In genomic region chr17:72706396-72706981, GRCh38 we compare ENCODE assay signal across 15 cellular contexts.
DNase-seq lines count a peak whose midpoint lies in the region; ATAC-seq and TF ChIP-seq lines count a peak whose summit lies in the region.
"Had no signal": no experiment of that assay in that cellular context is flagged by ENCODE, and none has a peak within 500 bp of the region (broad histone marks: within the 10 kb centered on the region; RNA-seq: fewer than 3 reads in every experiment).

No MANE protein-coding gene starts in this region.

- H3K56ac ChIP-seq in IMR-90 (ENCODE audit: extremely low read depth, insufficient read depth, low read length) = no peak overlapping the region

- BruUV-seq in IMR-90 (replicated peaks; lab: Mats Ljungman, UMichigan) = no TSS peak

- peaks cover 3% of the 10 kb centered on the region; the same call in 1 of the 2 replicates for H3K9me1 ChIP-seq in IMR-90 (ENCODE audit: insufficient read depth, low read length)

- in situ Hi-C loops in IMR-90 (cut with MboI; ENCODE audit: low sequenced_read_pairs) = no loop called here

- H3K36me3 Mint-ChIP-seq in activated CD4-positive, alpha-beta memory T cell treated with anti-CD3 and anti-CD28 coated beads, Interleukin-2, amount 10 ng/mL, durations not matched to agents 7 days and 5 days (ENCODE audit: low read depth) = peaks cover 42% of the 10 kb centered on the region
- peaks cover 19% of the 10 kb centered on the region for H3K36me3 Mint-ChIP-seq in activated CD4-positive, alpha-beta memory T cell treated with anti-CD3 and anti-CD28 coated beads for 36 hours
- peaks cover 5% of the 10 kb centered on the region for H3K36me3 Mint-ChIP-seq in stimulated activated effector memory CD8-positive, alpha-beta T cell treated with anti-CD3 and anti-CD28 coated beads, Interleukin-12 subunit alpha, Interleukin-12 subunit beta, amount 100 ng/mL, for 72 hours

- H4K5ac ChIP-seq in IMR-90 (ENCODE audit: low read depth, low read length) = no peak overlapping the region

- H3K27ac Mint-ChIP-seq in activated CD4-positive, alpha-beta memory T cell treated with anti-CD3 and anti-CD28 coated beads, Interleukin-2, amount 10 ng/mL, durations not matched to agents 7 days and 5 days = peak overlapping the region; percentile 85
- no peak overlapping the region for H3K27ac Mint-ChIP-seq in activated CD4-positive, alpha-beta memory T cell treated with anti-CD3 and anti-CD28 coated beads for 36 hours
- peak overlapping the region; percentile 60 for H3K27ac Mint-ChIP-seq in stimulated activated effector memory CD8-positive, alpha-beta T cell treated with anti-CD3 and anti-CD28 coated beads, Interleukin-12 subunit alpha, Interleukin-12 subunit beta, amount 100 ng/mL, for 72 hours
- H3K27ac Mint-ChIP-seq: activated B cell treated with CpG ODN at 0.5 μM for 24 hours had no signal

- no peaks in the 10 kb centered on the region for H4K20me1 ChIP-seq in IMR-90 (ENCODE audit: insufficient read depth, low read length)

- no CpG with 5 or more reads among the region's 3 CpGs for WGBS in IMR-90 (ENCODE audit: extremely low coverage in 2 of 2, insufficient read length in 1 of 2), 2 experiments

- H3K9ac ChIP-seq in IMR-90 (ENCODE audit: low read depth, low read length) = no peak overlapping the region

- no peak overlapping the region for H3K4ac ChIP-seq in IMR-90 (ENCODE audit: low read depth, low read length)

- no peak overlapping the region for H3K4me3 ChIP-seq in IMR-90 (ENCODE audit: insufficient read depth, low read depth, low read length)
- H3K4me3 ChIP-seq: body of pancreas, lower lobe of right lung had no signal

- no peaks in the 10 kb centered on the region for H3K27me3 ChIP-seq in IMR-90 (ENCODE audit: control insufficient read depth, insufficient read depth, low read length)
- H3K27me3 ChIP-seq: body of pancreas had no signal

- no peak for DNase-seq in activated CD4-positive, alpha-beta memory T cell treated with anti-CD3 and anti-CD28 coated beads, Interleukin-2, amount 10 ng/mL, durations not matched to agents 7 days and 5 days
- no peak for DNase-seq in activated CD4-positive, alpha-beta memory T cell treated with anti-CD3 and anti-CD28 coated beads for 36 hours
- DNase-seq in IMR-90 (no peak), epithelial cell of prostate (ENCODE audit: low read depth, low spot score) (peak; percentile 46), retina (no peak)
- DNase-seq in stimulated activated effector memory CD8-positive, alpha-beta T cell treated with anti-CD3 and anti-CD28 coated beads, Interleukin-12 subunit alpha, Interleukin-12 subunit beta, amount 100 ng/mL, for 72 hours (ENCODE audit: low spot score in 2 of 2) = no peak
- DNase-seq in stimulated activated naive CD4-positive, alpha-beta T cell (lab: John Stamatoyannopoulos, UW) = no peak
- DNase-seq: activated B cell treated with CpG ODN at 0.5 μM for 24 hours; activated naive CD4-positive, alpha-beta T cell treated with Interleukin-2 at 50 U/mL for 16 hours; body of pancreas; lower lobe of right lung; NCI-H1694 treated with DMSO at 0.1 percent for 48 hours; NCI-H446; stimulated activated naive CD4-positive, alpha-beta T cell treated with Interleukin-2 at 50 U/mL for 16 hours had no signal

- H3K9me3 Mint-ChIP-seq in activated CD4-positive, alpha-beta memory T cell treated with anti-CD3 and anti-CD28 coated beads, Interleukin-2, amount 10 ng/mL, durations not matched to agents 7 days and 5 days = peaks cover 22% of the 10 kb centered on the region
- peaks cover 13% of the 10 kb centered on the region for H3K9me3 Mint-ChIP-seq in activated CD4-positive, alpha-beta memory T cell treated with anti-CD3 and anti-CD28 coated beads for 36 hours
- H3K9me3 Mint-ChIP-seq in stimulated activated effector memory CD8-positive, alpha-beta T cell treated with anti-CD3 and anti-CD28 coated beads, Interleukin-12 subunit alpha, Interleukin-12 subunit beta, amount 100 ng/mL, for 72 hours = peaks cover 5% of the 10 kb centered on the region

- H4K91ac ChIP-seq in IMR-90 (ENCODE audit: insufficient read depth, low read depth, low read length) = no peak overlapping the region

- CTCF ChIA-PET in activated CD4-positive, alpha-beta memory T cell treated with anti-CD3 and anti-CD28 coated beads, Interleukin-2, amount 10 ng/mL, durations not matched to agents 7 days and 5 days (lab: Charles Lee) = interaction anchor here (0.9 to 1.6 kb wide), 2 partner anchors 18 to 21 kb away, joined by 6 read pairs; no protein-coding TSS in a partner anchor
- CTCF ChIA-PET in activated CD4-positive, alpha-beta memory T cell treated with anti-CD3 and anti-CD28 coated beads for 36 hours (lab: Charles Lee) = interaction anchor here (1.1 to 1.7 kb wide), 2 partner anchors 13 to 19 kb away, joined by 4 to 9 read pairs; no protein-coding TSS in a partner anchor
- CTCF ChIA-PET in IMR-90 (lab: Yijun Ruan, JAX) = interaction anchor here (0.6 kb wide), 1 partner anchor 64 kb away, joined by 3 read pairs; no protein-coding TSS in a partner anchor

- POLR2A ChIA-PET in activated CD4-positive, alpha-beta memory T cell treated with anti-CD3 and anti-CD28 coated beads, Interleukin-2, amount 10 ng/mL, durations not matched to agents 7 days and 5 days (lab: Charles Lee) = interaction anchor here (1.2 to 2.9 kb wide), 5 partner anchors 13 to 114 kb away, joined by 3 to 18 read pairs (median 7); no protein-coding TSS in a partner anchor
- POLR2A ChIA-PET in activated CD4-positive, alpha-beta memory T cell treated with anti-CD3 and anti-CD28 coated beads for 36 hours (lab: Charles Lee) = interaction anchor here (1.0 kb wide), 1 partner anchor 21 kb away, joined by 3 read pairs; no protein-coding TSS in a partner anchor
- POLR2A ChIA-PET in IMR-90 (lab: Charles Lee; ENCODE audit: unreplicated experiment) = no interaction called here

- no peak overlapping the region for H2BK15ac ChIP-seq in IMR-90 (ENCODE audit: low read depth, low read length)

- dilution Hi-C loops in IMR-90 (cut with HindIII; ENCODE audit: low sequenced_read_pairs, unreplicated experiment) = no loop called here

- no peak overlapping the region for H2BK20ac ChIP-seq in IMR-90 (ENCODE audit: low read depth, low read length)

- H3K27me3 Mint-ChIP-seq in activated CD4-positive, alpha-beta memory T cell treated with anti-CD3 and anti-CD28 coated beads, Interleukin-2, amount 10 ng/mL, durations not matched to agents 7 days and 5 days = no peaks in the 10 kb centered on the region
- no peaks in the 10 kb centered on the region for H3K27me3 Mint-ChIP-seq in activated CD4-positive, alpha-beta memory T cell treated with anti-CD3 and anti-CD28 coated beads for 36 hours
- H3K27me3 Mint-ChIP-seq: activated B cell treated with CpG ODN at 0.5 μM for 24 hours had no signal

- no peaks in the 10 kb centered on the region for H3K79me1 ChIP-seq in IMR-90 (ENCODE audit: low read depth in 1 of 2, low read length in 2 of 2)

- H3K4me3 Mint-ChIP-seq in activated CD4-positive, alpha-beta memory T cell treated with anti-CD3 and anti-CD28 coated beads, Interleukin-2, amount 10 ng/mL, durations not matched to agents 7 days and 5 days = no peak overlapping the region
- H3K4me3 Mint-ChIP-seq in activated CD4-positive, alpha-beta memory T cell treated with anti-CD3 and anti-CD28 coated beads for 36 hours = no peak overlapping the region
- H3K4me3 Mint-ChIP-seq in stimulated activated effector memory CD8-positive, alpha-beta T cell treated with anti-CD3 and anti-CD28 coated beads, Interleukin-12 subunit alpha, Interleukin-12 subunit beta, amount 100 ng/mL, for 72 hours = no peak overlapping the region
- H3K4me3 Mint-ChIP-seq: activated B cell treated with CpG ODN at 0.5 μM for 24 hours had no signal

- no peak for TF ChIP-seq RAD21 in IMR-90 (IDR thresholded peaks at IDR 0.05; ENCODE audit: low read length)

- H3K36me3 ChIP-seq in IMR-90 (ENCODE audit: control insufficient read depth, insufficient read depth, low read length) = no peaks in the 10 kb centered on the region
- H3K36me3 ChIP-seq: lower lobe of right lung had no signal

- no peak overlapping the region for H2AFZ ChIP-seq in IMR-90 (replicated peaks; ENCODE audit: low read length, poor library complexity)

- H3K4me1 ChIP-seq in IMR-90 (ENCODE audit: control insufficient read depth, insufficient read depth, low read length) = peaks cover 5% of the 10 kb centered on the region
- H3K4me1 ChIP-seq: body of pancreas, lower lobe of right lung had no signal

- no peak overlapping the region for H4K8ac ChIP-seq in IMR-90 (ENCODE audit: low read depth in 2 of 2, low read length in 2 of 2)

- H3K18ac ChIP-seq in IMR-90 (ENCODE audit: low read depth, low read length) = no peak overlapping the region

- intact Hi-C loops in activated CD4-positive, alpha-beta memory T cell treated with anti-CD3 and anti-CD28 coated beads for 36 hours (cut with micrococcal nuclease) = no loop called here
- intact Hi-C loops in IMR-90 (cut with micrococcal nuclease) = no loop called here

- no peak overlapping the region for H2BK5ac ChIP-seq in IMR-90 (ENCODE audit: low read depth, low read length, poor library complexity, severe bottlenecking)

- no peak overlapping the region for H2AK9ac ChIP-seq in IMR-90 (replicated peaks; ENCODE audit: low read depth, low read length, poor library complexity)

- H3K14ac ChIP-seq in IMR-90 (replicated peaks; ENCODE audit: low read depth, low read length) = no peak overlapping the region

- TF ChIP-seq POLR2A in IMR-90 (IDR thresholded peaks at IDR 0.05; ENCODE audit: low read depth, low read length) = no peak

- no peak overlapping the region for H2BK120ac ChIP-seq in IMR-90 (ENCODE audit: low read depth, low read length)

- no peak overlapping the region for H3K4me2 ChIP-seq in IMR-90 (ENCODE audit: low read depth, low read length)

- ATAC-seq in IMR-90 (ENCODE audit: low read depth) = peak; percentile 27; the same call in 1 of the 2 replicates
- ATAC-seq in stimulated activated effector memory CD8-positive, alpha-beta T cell treated with anti-CD3 and anti-CD28 coated beads, Interleukin-12 subunit alpha, Interleukin-12 subunit beta, amount 100 ng/mL, for 72 hours = no peak
- ATAC-seq in GM19328 (IDR thresholded peaks at IDR 0.05; ENCODE audit: unreplicated experiment) = no peak
- ATAC-seq: body of pancreas had no signal

- no peak overlapping the region for H2AK5ac ChIP-seq in IMR-90 (ENCODE audit: low read depth, low read length)

- H3K9me3 ChIP-seq in IMR-90 (ENCODE audit: control insufficient read depth, insufficient read depth, low read length) = peaks cover 11% of the 10 kb centered on the region
- H3K9me3 ChIP-seq: body of pancreas, lower lobe of right lung had no signal

- no peak overlapping the region for H3K27ac ChIP-seq in IMR-90 (ENCODE audit: insufficient read depth, low read length)
- peak overlapping the region; percentile 72 for H3K27ac ChIP-seq in epithelial cell of prostate
- H3K27ac ChIP-seq: body of pancreas, lower lobe of right lung had no signal

- H3K23ac ChIP-seq in IMR-90 (ENCODE audit: low read depth, low read length) = no peak overlapping the region

- peaks cover 68% of the 10 kb centered on the region for H3K4me1 Mint-ChIP-seq in activated CD4-positive, alpha-beta memory T cell treated with anti-CD3 and anti-CD28 coated beads, Interleukin-2, amount 10 ng/mL, durations not matched to agents 7 days and 5 days
- H3K4me1 Mint-ChIP-seq in activated CD4-positive, alpha-beta memory T cell treated with anti-CD3 and anti-CD28 coated beads for 36 hours (ENCODE audit: low read depth) = peaks cover 42% of the 10 kb centered on the region
- peaks cover 12% of the 10 kb centered on the region for H3K4me1 Mint-ChIP-seq in stimulated activated effector memory CD8-positive, alpha-beta T cell treated with anti-CD3 and anti-CD28 coated beads, Interleukin-12 subunit alpha, Interleukin-12 subunit beta, amount 100 ng/mL, for 72 hours
- H3K4me1 Mint-ChIP-seq: activated B cell treated with CpG ODN at 0.5 μM for 24 hours had no signal

- TF ChIP-seq CTCF in IMR-90 (conservative IDR thresholded peaks at IDR 0.05; ENCODE audit: low read depth, low read length) = no peak
